ENCODE assay signal across 9 cellular contexts in genomic region chr2:157627594-157628281, GRCh38. TPM values are rescaled to one million over a fixed set of nuclear protein-coding genes. Genes with fewer than 3 reads are reported as not detected.
DNase-seq lines count a peak whose midpoint lies in the region; ATAC-seq, FAIRE-seq and TF ChIP-seq lines count a peak whose summit lies in the region.
"Had no signal": no experiment of that assay in that cellular context is flagged by ENCODE, and none has a peak within 500 bp of the region (broad histone marks: within the 10 kb centered on the region; RNA-seq: fewer than 3 reads in every experiment).

No MANE protein-coding gene starts in this region.

- TF ChIP-seq CTCF in ascending aorta (IDR thresholded peaks at IDR 0.05): no peak
- TF ChIP-seq CTCF in keratinocyte (optimal IDR thresholded peaks at IDR 0.05 in 1 of 3, IDR thresholded peaks at IDR 0.05 in 1 of 3, conservative IDR thresholded peaks at IDR 0.05 in 1 of 3; ENCODE audit: extremely low read depth in 1 of 3, insufficient read depth in 2 of 3, low read length in 3 of 3): no peak

- no peak for ATAC-seq in HG02884 (IDR thresholded peaks at IDR 0.05; ENCODE audit: unreplicated experiment)

- no peak for FAIRE-seq in keratinocyte (lab: Jason Lieb, UNC)
- FAIRE-seq: colon had no signal

- peak overlapping the region; percentile 68 to 73 for H3K4me3 ChIP-seq in ascending aorta
- H3K4me3 ChIP-seq in keratinocyte (ENCODE audit: control insufficient read depth in 2 of 3, extremely low read depth in 1 of 3, insufficient read depth in 2 of 3, low read depth in 1 of 3, low read length in 3 of 3): peak overlapping the region; percentile 49 to 57 (median 51)

- H3K9ac ChIP-seq in keratinocyte (ENCODE audit: control insufficient read depth, extremely low read depth, insufficient read depth, low read length): peak overlapping the region; percentile 33

- peaks cover 2% of the 10 kb centered on the region for H4K20me1 ChIP-seq in keratinocyte (ENCODE audit: control insufficient read depth, extremely low read depth, insufficient read depth, low read length)

- H3K79me2 ChIP-seq in keratinocyte (ENCODE audit: control insufficient read depth, insufficient read depth, low read length): no peaks in the 10 kb centered on the region

- DNase-seq in NCI-H748 (lab: John Stamatoyannopoulos, UW; ENCODE audit: unreplicated experiment) (peak; percentile 56), NCI-H748 treated with DMSO at 0.1 percent for 48 hours (lab: John Stamatoyannopoulos, UW) (no peak), RPMI7951 (ENCODE audit: low read depth) (peak; percentile 9), ascending aorta (ENCODE audit: low spot score in 2 of 2) (no peak), keratinocyte (ENCODE audit: low read depth, low spot score) (no peak), posterior vena cava (ENCODE audit: low spot score) (no peak)
- DNase-seq in stimulated activated CD4-positive, alpha-beta T cell treated with anti-CD3 and anti-CD28 coated beads, Interleukin-2, amount 100 ng/mL, for 4 hours (ENCODE audit: low read depth): peak; percentile 32

- H3K36me3 ChIP-seq in ascending aorta (no peaks in the 10 kb centered on the region), keratinocyte (ENCODE audit: control insufficient read depth in 2 of 2, extremely low read depth in 1 of 2, insufficient read depth in 2 of 2, low read length in 2 of 2) (no peaks in the 10 kb centered on the region)

- H3K4me2 ChIP-seq in keratinocyte (ENCODE audit: control insufficient read depth, extremely low read depth, insufficient read depth, low read depth, low read length): peak overlapping the region; percentile 73

- no peaks in the 10 kb centered on the region for H3K9me3 ChIP-seq in ascending aorta
- no peaks in the 10 kb centered on the region for H3K9me3 ChIP-seq in keratinocyte (ENCODE audit: control insufficient read depth, low read depth, low read length)

- H3K27me3 ChIP-seq in ascending aorta: no peaks in the 10 kb centered on the region
- peaks cover 33% of the 10 kb centered on the region for H3K27me3 ChIP-seq in keratinocyte (ENCODE audit: control insufficient read depth, extremely low read depth, insufficient read depth, low read length)

- no peaks in the 10 kb centered on the region for H3K9me1 ChIP-seq in keratinocyte (ENCODE audit: control insufficient read depth, extremely low read depth, insufficient read depth, low read length)

- intact Hi-C loops in ascending aorta (cut with DNase I) (no loop called here), posterior vena cava (cut with DNase I) (no loop called here)

- H3K4me1 ChIP-seq in ascending aorta (peaks cover 5 to 10% of the 10 kb centered on the region in 2 donors), keratinocyte (ENCODE audit: control insufficient read depth, extremely low read depth, insufficient read depth, low read length) (peaks cover 10% of the 10 kb centered on the region)

- dilution Hi-C loops in keratinocyte (cut with MboI; ENCODE audit: extremely low pct_ligation_motif_present, low sequenced_read_pairs): no loop called here

- no peak overlapping the region for H3K27ac ChIP-seq in ascending aorta
- no peak overlapping the region for H3K27ac ChIP-seq in keratinocyte (ENCODE audit: control insufficient read depth, insufficient read depth, low read length)

- peak overlapping the region; percentile 22 for H2AFZ ChIP-seq in keratinocyte (ENCODE audit: control insufficient read depth, low read length)

RNA-seq across cellular contexts. Expression of gene ACVR1C, which starts 0.9 kb away (rescaled TPM):
- total RNA-seq in RPMI7951 (2014; rRNA removed; shearing (Covaris generic)): 0.10 and 0.12 TPM in 2 replicates
- total RNA-seq in ascending aorta (not detected), posterior vena cava (under 1 TPM; 0.19 to 0.52 TPM)
- 0.03 to 0.54 TPM (median 0.20 TPM) in 3 replicates for polyA plus RNA-seq in keratinocyte
- polyA plus RNA-seq in keratinocyte (2011; ENCODE audit: low read depth): 0.34 TPM
- 0.06 and 0.18 TPM in 2 replicates for polyA plus RNA-seq in keratinocyte (2011; cell fraction: cytosol; rRNA removed)
- 0.20 and 0.48 TPM in 2 replicates for polyA plus RNA-seq in keratinocyte (2011; cell fraction: nucleus; rRNA removed)
- 0.03 and 0.30 TPM in 2 replicates for polyA plus RNA-seq in keratinocyte (2012; ENCODE audit: low replicate concordance)
- 0.42 to 0.69 TPM in 2 of 3 replicates, not detected in the other for polyA minus RNA-seq in keratinocyte
- polyA minus RNA-seq in keratinocyte (2011; cell fraction: cytosol; rRNA and poly(A)+ RNA removed): not detected
- 0.11 and 0.62 TPM in 2 replicates for polyA minus RNA-seq in keratinocyte (2011; cell fraction: nucleus; rRNA and poly(A)+ RNA removed)

Comparison
In these comparisons a context has a peak if more than half of its experiments do, and no peak if none do; other contexts are left out.
1. DNase-seq: peak in NCI-H748 (single experiment), RPMI7951 (single experiment) and stimulated activated CD4-positive, alpha-beta T cell treated with anti-CD3 and anti-CD28 coated beads, Interleukin-2, amount 100 ng/mL, for 4 hours (single experiment); none in NCI-H748 treated with DMSO at 0.1 percent for 48 hours (single experiment), ascending aorta (0 of 2), keratinocyte (single experiment) and posterior vena cava (single experiment).